ENCODE assay signal across 25 cellular contexts in the genomic region with DNA sequence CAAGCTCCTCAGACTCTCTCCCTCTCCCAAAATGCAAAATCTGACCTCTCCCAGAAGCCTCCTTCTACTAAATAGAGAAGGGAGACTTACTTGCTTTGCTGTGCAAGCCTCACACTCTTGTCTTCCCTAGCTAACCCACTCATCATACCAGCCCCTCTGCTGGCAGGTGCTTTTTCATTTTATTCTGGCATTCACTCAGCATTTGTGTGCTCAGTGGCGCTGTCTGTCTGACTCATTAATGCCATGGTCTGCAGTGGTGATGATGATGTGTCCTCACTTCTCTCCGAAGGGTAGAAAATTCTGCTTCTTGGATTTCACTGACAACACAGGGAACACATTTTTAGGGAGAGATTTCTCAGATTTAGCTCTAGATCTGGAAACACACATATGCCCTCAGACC. TPM values are rescaled to one million over a fixed set of nuclear protein-coding genes. Genes with fewer than 3 reads are reported as not detected.
DNase-seq lines count a peak whose midpoint lies in the region; ATAC-seq, FAIRE-seq and TF ChIP-seq lines count a peak whose summit lies in the region.
"Had no signal": no experiment of that assay in that cellular context is flagged by ENCODE, and none has a peak within 500 bp of the region (broad histone marks: within the 10 kb centered on the region; RNA-seq: fewer than 3 reads in every experiment).

No MANE protein-coding gene starts in this region.

- peaks cover 1% of the 10 kb centered on the region for H3K27me3 Mint-ChIP-seq in activated T-helper 17 cell treated with anti-CD3 and anti-CD28 coated beads, Interleukin-2, amount 50 U/mL, for 72 hours
- H3K27me3 Mint-ChIP-seq: activated CD4-positive, alpha-beta memory T cell treated with anti-CD3 and anti-CD28 coated beads for 36 hours had no signal

- DNase-seq in LHCN-M2 (ENCODE audit: low read depth) (peak; percentile 77), mesenteric fat pad (ENCODE audit: low spot score) (peak; percentile 22), RCC 7860 (ENCODE audit: low spot score) (no peak)
- DNase-seq: activated CD4-positive, alpha-beta memory T cell treated with anti-CD3 and anti-CD28 coated beads for 36 hours; activated effector memory CD4-positive, alpha-beta T cell treated with anti-CD3 and anti-CD28 coated beads, Interleukin-2, amount 50 U/mL, for 16 hours; CD4-positive, alpha-beta memory T cell; central memory CD4-positive, alpha-beta T cell; DMS79; foreskin fibroblast; KG1; left lung; midbrain; NCI-H2029; NCI-H446; WERI-Rb-1 had no signal

- no peak overlapping the region for H3K4me3 Mint-ChIP-seq in activated T-helper 17 cell treated with anti-CD3 and anti-CD28 coated beads, Interleukin-2, amount 50 U/mL, for 72 hours
- H3K4me3 Mint-ChIP-seq: activated CD4-positive, alpha-beta memory T cell treated with anti-CD3 and anti-CD28 coated beads for 36 hours; CD4-positive, alpha-beta memory T cell; neural crest cell had no signal

- H3K27ac ChIP-seq in DOHH2 (ENCODE audit: low read depth, low read length): peak overlapping the region; percentile 91
- H3K27ac ChIP-seq: adrenal gland, left lung, SK-N-MC, suprapubic skin, WERI-Rb-1 had no signal

- no peak for FAIRE-seq in RCC 7860 (lab: Jason Lieb, UNC)
- FAIRE-seq: GM12892 had no signal

- no peaks in the 10 kb centered on the region for H3K9me2 ChIP-seq in DOHH2 (replicated peaks; ENCODE audit: control insufficient read depth, low read length)

- no peaks in the 10 kb centered on the region for H3K36me3 ChIP-seq in DOHH2 (ENCODE audit: control insufficient read depth, low read length)
- H3K36me3 ChIP-seq: adrenal gland, left lung, suprapubic skin, WERI-Rb-1 had no signal

- H4K20me1 ChIP-seq in DOHH2 (ENCODE audit: control insufficient read depth, insufficient read depth, low read depth, low read length): no peaks in the 10 kb centered on the region

- no peaks in the 10 kb centered on the region for H3K36me3 Mint-ChIP-seq in activated T-helper 17 cell treated with anti-CD3 and anti-CD28 coated beads, Interleukin-2, amount 50 U/mL, for 72 hours (ENCODE audit: low read depth)
- H3K36me3 Mint-ChIP-seq: activated CD4-positive, alpha-beta memory T cell treated with anti-CD3 and anti-CD28 coated beads for 36 hours; CD4-positive, alpha-beta memory T cell had no signal

- ATAC-seq in activated T-helper 17 cell treated with anti-CD3 and anti-CD28 coated beads, Interleukin-2, amount 50 U/mL, for 72 hours (replicated peaks): peak; percentile 53
- no peak for ATAC-seq in activated CD4-positive, CD25-positive, alpha-beta regulatory T cell treated with anti-CD3 and anti-CD28 coated beads, Interleukin-2, amount 50 U/mL, for 24 hours
- ATAC-seq in GM21381 (IDR thresholded peaks at IDR 0.05; ENCODE audit: unreplicated experiment): no peak
- ATAC-seq: left lung, Panc1 had no signal

- H3F3A ChIP-seq in DOHH2 (ENCODE audit: control insufficient read depth, insufficient read depth): peaks cover 12% of the 10 kb centered on the region

- H3K9me3 Mint-ChIP-seq in activated T-helper 17 cell treated with anti-CD3 and anti-CD28 coated beads, Interleukin-2, amount 50 U/mL, for 72 hours: no peaks in the 10 kb centered on the region
- H3K9me3 Mint-ChIP-seq: activated CD4-positive, alpha-beta memory T cell treated with anti-CD3 and anti-CD28 coated beads for 36 hours; neural crest cell had no signal

- peaks cover 37% of the 10 kb centered on the region for H3K4me1 ChIP-seq in DOHH2 (ENCODE audit: control insufficient read depth, low read length)
- H3K4me1 ChIP-seq: adrenal gland, left lung, suprapubic skin had no signal

- H3K79me2 ChIP-seq in DOHH2 (ENCODE audit: control insufficient read depth, low read length): no peaks in the 10 kb centered on the region

- TF ChIP-seq CTCF in DOHH2 (IDR thresholded peaks at IDR 0.05; ENCODE audit: low read depth, low read length, poor library complexity, severe bottlenecking): no peak

- H3K4me2 ChIP-seq in DOHH2 (ENCODE audit: low read length): peak overlapping the region; percentile 86

- H3K4me3 ChIP-seq in DOHH2 (ENCODE audit: low read length): peak overlapping the region; percentile 69
- H3K4me3 ChIP-seq: adrenal gland, left lung, SK-N-MC, suprapubic skin had no signal

- H3K27ac Mint-ChIP-seq in activated T-helper 17 cell treated with anti-CD3 and anti-CD28 coated beads, Interleukin-2, amount 50 U/mL, for 72 hours: no peak overlapping the region
- H3K27ac Mint-ChIP-seq: activated CD4-positive, alpha-beta memory T cell treated with anti-CD3 and anti-CD28 coated beads for 36 hours; CD4-positive, alpha-beta memory T cell had no signal

- no peaks in the 10 kb centered on the region for H3K4me1 Mint-ChIP-seq in activated T-helper 17 cell treated with anti-CD3 and anti-CD28 coated beads, Interleukin-2, amount 50 U/mL, for 72 hours
- H3K4me1 Mint-ChIP-seq: CD4-positive, alpha-beta memory T cell had no signal

- H3K27me3 ChIP-seq in DOHH2 (ENCODE audit: control insufficient read depth, low read length): no peaks in the 10 kb centered on the region
- H3K27me3 ChIP-seq: adrenal gland, suprapubic skin had no signal

- H3K9me3 ChIP-seq in DOHH2 (ENCODE audit: control insufficient read depth, insufficient read depth, low read length): peaks cover 5% of the 10 kb centered on the region
- H3K9me3 ChIP-seq: adrenal gland, left lung, suprapubic skin had no signal

RNA-seq across cellular contexts. Expression of gene BTRC, which starts 22.0 kb away (rescaled TPM):
- total RNA-seq in LHCN-M2 (2014; rRNA removed) (7.2 and 8.3 TPM in 2 replicates), mesenteric fat pad (18.3 TPM)
- polyA plus RNA-seq in LHCN-M2 (2012): 4.9 TPM
- 10 to 100 TPM; 14.8 to 15.1 TPM for total RNA-seq in activated T-helper 17 cell treated with anti-CD3 and anti-CD28 coated beads, Interleukin-2, amount 50 U/mL, for 72 hours
